ENCODE assay signal across 8 cellular contexts in genomic region chr16:20763461-20764232, GRCh38. TPM values are rescaled to one million over a fixed set of nuclear protein-coding genes. Genes with fewer than 3 reads are reported as not detected.
DNase-seq lines count a peak whose midpoint lies in the region; ATAC-seq and TF ChIP-seq lines count a peak whose summit lies in the region.

TSS of gene ACSM3 (plus strand) at chr16:20764014. CDS start at chr16:20770035, 6,021 bp downstream.

- H3K9me3 ChIP-seq in neuron (ENCODE audit: low read length) (no peaks in the 10 kb centered on the region), tibial nerve (no peaks in the 10 kb centered on the region)

- TF ChIP-seq POLR2A in tibial nerve (IDR thresholded peaks at IDR 0.05) = no peak

- ATAC-seq in HG02973 (IDR thresholded peaks at IDR 0.05; ENCODE audit: unreplicated experiment) = peak; percentile 98
- ATAC-seq in activated T-cell treated with anti-CD3 and anti-CD28 coated beads, Interleukin-2, amount 50 U/mL, for 4 hours = peak; percentile 99

- H3K27me3 ChIP-seq in neuron (ENCODE audit: insufficient read depth, low read length) (no peaks in the 10 kb centered on the region), tibial nerve (no peaks in the 10 kb centered on the region)

- WGBS in tibial nerve, 2 donors = 22% methylated on average over 10 of the region's 10 CpGs

- H3K4me3 Mint-ChIP-seq in activated T-cell treated with anti-CD3 and anti-CD28 coated beads, Interleukin-2, amount 50 U/mL, for 4 hours = peak within 1 kb of the TSS; percentile 85

- no peaks in the 10 kb centered on the region for H3K4me1 ChIP-seq in neuron (ENCODE audit: insufficient read depth, low read length)
- peaks cover 0 to 4% (median 0%) of the 10 kb centered on the region in 4 donors for H3K4me1 ChIP-seq in tibial nerve

- H3K36me3 Mint-ChIP-seq in activated T-cell treated with anti-CD3 and anti-CD28 coated beads, Interleukin-2, amount 50 U/mL, for 4 hours (ENCODE audit: insufficient read depth) = peaks cover 3% of the 10 kb centered on the region

- H3K36me3 ChIP-seq in neuron (ENCODE audit: insufficient read depth, low read length) (no peaks in the 10 kb centered on the region), tibial nerve (no peaks in the 10 kb centered on the region)

- TF ChIP-seq EP300 in tibial nerve (IDR thresholded peaks at IDR 0.05) = no peak

- no peak for TF ChIP-seq CTCF in tibial nerve (IDR thresholded peaks at IDR 0.05)

- peak within 1 kb of the TSS in 3 of 4 donors; percentile 40 to 72 (median 60) for H3K27ac ChIP-seq in tibial nerve

- peak within 1 kb of the TSS; percentile 15 for H2AFZ ChIP-seq in neuron (ENCODE audit: low read depth, low read length)

- H3K9me3 Mint-ChIP-seq in activated T-cell treated with anti-CD3 and anti-CD28 coated beads, Interleukin-2, amount 50 U/mL, for 4 hours = no peaks in the 10 kb centered on the region

- peaks cover 28% of the 10 kb centered on the region for H3K4me1 Mint-ChIP-seq in activated T-cell treated with anti-CD3 and anti-CD28 coated beads, Interleukin-2, amount 50 U/mL, for 4 hours (ENCODE audit: low read depth)

- DNase-seq in SIG-M5 treated with dmso at 0.1 percent for 504 hours (lab: John Stamatoyannopoulos, UW; ENCODE audit: unreplicated experiment) (peak; percentile 80), SIG-M5 (lab: John Stamatoyannopoulos, UW) (no peak), NOMO-1 treated with dmso at 0.1 percent for 144 hours (lab: John Stamatoyannopoulos, UW; ENCODE audit: unreplicated experiment) (peak; percentile 91), fibroblast of peridontal ligament (ENCODE audit: extremely low read depth) (peak; percentile 85), tibial nerve (ENCODE audit: low spot score in 2 of 2) (peak in 1 of 2 donors; percentile 53)
- peak; percentile 43 for DNase-seq in activated T-cell treated with anti-CD3 and anti-CD28 coated beads, Interleukin-2, amount 50 U/mL, for 4 hours

- no peak within 1 kb of the TSS for H3K4me3 ChIP-seq in neuron (ENCODE audit: low read length)
- H3K4me3 ChIP-seq in tibial nerve = peak within 1 kb of the TSS; percentile 17 to 44 (median 32)

- H3K27me3 Mint-ChIP-seq in activated T-cell treated with anti-CD3 and anti-CD28 coated beads, Interleukin-2, amount 50 U/mL, for 4 hours (ENCODE audit: low read depth) = no peaks in the 10 kb centered on the region

RNA-seq across cellular contexts. Expression of gene ACSM3, which starts in this region (rescaled TPM):
- total RNA-seq in activated T-cell treated with anti-CD3 and anti-CD28 coated beads, Interleukin-2, amount 50 U/mL, for 4 hours = 1 to 10 TPM; 4.3 to 5.7 (median 4.6) TPM
- 1 to 10 TPM; 1.2 to 2.5 (median 1.6) TPM for total RNA-seq in tibial nerve
